19 cellular contexts compared by ENCODE assay signal in the genomic region with DNA sequence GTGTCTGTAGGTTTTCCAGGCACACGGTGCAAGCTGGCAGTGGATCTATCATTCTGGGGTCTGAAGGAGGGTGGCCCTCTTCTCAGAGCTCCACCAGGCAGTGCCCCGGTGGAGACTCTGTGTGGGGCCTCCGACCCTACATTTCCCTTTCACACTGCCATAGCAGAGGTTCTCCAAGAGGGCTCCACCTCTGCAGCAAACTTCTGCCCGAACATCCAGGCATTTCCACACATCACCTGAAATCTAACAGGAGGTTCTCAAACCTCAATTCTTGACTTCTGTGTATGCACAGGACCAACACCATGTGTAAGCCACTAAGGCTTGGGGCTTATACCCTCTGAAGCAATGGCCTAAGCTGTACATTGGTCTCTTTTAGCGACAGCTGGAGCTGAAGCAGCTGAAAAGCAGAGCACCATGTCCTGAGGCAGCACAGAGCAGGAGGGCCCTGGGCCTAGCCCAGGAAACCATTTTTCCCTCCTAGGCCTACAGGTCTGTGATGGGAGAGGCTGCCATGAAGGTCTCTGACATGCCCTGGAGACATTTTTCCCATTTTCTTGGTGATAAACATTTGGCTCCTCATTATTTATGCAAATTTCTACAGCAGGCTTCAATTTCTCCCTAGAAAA.
"Had no signal": no experiment of that assay in that cellular context is flagged by ENCODE, and none has a peak within 500 bp of the region (broad histone marks: within the 10 kb centered on the region; RNA-seq: fewer than 3 reads in every experiment).

No MANE protein-coding gene starts in this region.

- H3K4me2 ChIP-seq: hepatocyte, smooth muscle cell had no signal

- FAIRE-seq: endothelial cell of umbilical vein, kidney, TTC549 had no signal

- H3K27me3 ChIP-seq: hepatocyte, right atrium auricular region had no signal

- H3K27ac ChIP-seq: esophagus squamous epithelium, hepatocyte, left ventricle myocardium inferior, right atrium auricular region had no signal

- ATAC-seq: naive thymus-derived CD8-positive, alpha-beta T cell; stimulated activated naive CD8-positive, alpha-beta T cell treated with anti-CD3 and anti-CD28 coated beads, Interleukin-15, Interleukin-2, amounts not matched to agents 100 U/mL and 50 U/mL, for 24 hours; WTC11 had no signal

- H2AFZ ChIP-seq: hepatocyte had no signal

- H3K4me3 ChIP-seq: esophagus squamous epithelium, hepatocyte, left ventricle myocardium inferior, right atrium auricular region, smooth muscle cell had no signal

- H3K36me3 ChIP-seq: esophagus squamous epithelium, left ventricle myocardium inferior, right atrium auricular region had no signal

- H3K79me2 ChIP-seq: hepatocyte had no signal

- DNase-seq: activated CD4-positive, alpha-beta T cell treated with anti-CD3 and anti-CD28 coated beads for 4 hours; amniotic stem cell; caudate nucleus; cortex of kidney; effector CD4-positive, alpha-beta T cell; esophagus squamous epithelium; kidney; left ventricle myocardium inferior; nucleus accumbens; stimulated activated CD4-positive, alpha-beta T cell treated with anti-CD3 and anti-CD28 coated beads, Interleukin-4, amount 100 ng/mL, for 4 hours; stimulated activated naive CD8-positive, alpha-beta T cell treated with anti-CD3 and anti-CD28 coated beads, Interleukin-15, Interleukin-2, amounts not matched to agents 100 U/mL and 50 U/mL, for 24 hours; SW 1271 had no signal

- H3K4me1 ChIP-seq: left ventricle myocardium inferior, right atrium auricular region had no signal
